Comparison of ENCODE assay signal across 34 cellular contexts in genomic region chr12:118495296-118495695, GRCh38.
"Had no signal": no experiment of that assay in that cellular context is flagged by ENCODE, and none has a peak within 500 bp of the region (broad histone marks: within the 10 kb centered on the region; RNA-seq: fewer than 3 reads in every experiment).

No MANE protein-coding gene starts in this region.

- DNase-seq: activated effector memory CD4-positive, alpha-beta T cell treated with anti-CD3 and anti-CD28 coated beads, Interleukin-2, amount 50 U/mL, for 16 hours; activated effector memory CD4-positive, alpha-beta T cell treated with Interleukin-2 at 50 U/mL for 16 hours; activated gamma-delta T cell; activated gamma-delta T cell treated with Interleukin-2 at 50 U/mL for 16 hours; activated naive CD4-positive, alpha-beta T cell; activated naive CD4-positive, alpha-beta T cell treated with anti-CD3 and anti-CD28 coated beads for 36 hours; activated naive CD4-positive, alpha-beta T cell treated with anti-CD3 and anti-CD28 coated beads, Interleukin-2, amount 10 ng/mL, durations not matched to agents 7 days and 5 days; activated naive CD4-positive, alpha-beta T cell treated with anti-CD3 and anti-CD28 coated beads, Interleukin-2, amount 50 U/mL, for 16 hours; activated naive CD4-positive, alpha-beta T cell treated with Interleukin-2 at 50 U/mL for 16 hours; activated naive CD8-positive, alpha-beta T cell treated with anti-CD3 and anti-CD28 coated beads for 36 hours; activated naive CD8-positive, alpha-beta T cell treated with anti-CD3 and anti-CD28 coated beads, Interleukin-2, amount 10 ng/mL, durations not matched to agents 7 days and 5 days; activated naive CD8-positive, alpha-beta T cell treated with anti-CD3 and anti-CD28 coated beads, Interleukin-2, amount 50 U/mL, for 24 hours; activated T-cell treated with anti-CD3 and anti-CD28 coated beads for 4 hours; activated T-cell treated with anti-CD3 and anti-CD28 coated beads, Interleukin-2, amount 50 U/mL, for 1 hour; activated T-cell treated with anti-CD3 and anti-CD28 coated beads, Interleukin-2, amount 50 U/mL, for 24 hours; activated T-cell treated with anti-CD3 and anti-CD28 coated beads, Interleukin-2, amount 50 U/mL, for 4 hours; activated T-cell treated with anti-CD3 and anti-CD28 coated beads, Interleukin-2, amount 50 U/mL, for 48 hours; activated T-cell treated with anti-CD3 and anti-CD28 coated beads, Interleukin-2, amount 50 U/mL, for 72 hours; amniotic stem cell; amygdala; anterior cingulate cortex; aorta; body of pancreas; caudate nucleus; central memory CD4-positive, alpha-beta T cell; cerebellar nuclear complex had no signal

- H3K4me3 ChIP-seq: adrenal gland, ascending aorta, body of pancreas, breast epithelium, cardiac muscle cell had no signal

- FAIRE-seq: astrocyte had no signal

- ATAC-seq: activated naive CD4-positive, alpha-beta T cell treated with anti-CD3 and anti-CD28 coated beads, Interleukin-2, amount 50 U/mL, for 72 hours; activated naive CD8-positive, alpha-beta T cell treated with anti-CD3 and anti-CD28 coated beads, Interleukin-2, amount 50 U/mL, for 24 hours; activated T-cell treated with anti-CD3 and anti-CD28 coated beads, Interleukin-2, amount 50 U/mL, for 4 hours; activated T-cell treated with anti-CD3 and anti-CD28 coated beads, Interleukin-2, amount 50 U/mL, for 72 hours; activated T-helper 17 cell treated with anti-CD3 and anti-CD28 coated beads, Interleukin-2, amount 50 U/mL, for 72 hours; body of pancreas had no signal

- H3K27me3 ChIP-seq: adrenal gland, ascending aorta, body of pancreas, brain microvascular endothelial cell, cardiac muscle cell had no signal

- H3K36me3 ChIP-seq: adrenal gland, ascending aorta, brain microvascular endothelial cell, breast epithelium, cardiac muscle cell had no signal

- H3K4me1 ChIP-seq: adrenal gland, ascending aorta, breast epithelium had no signal

- H3K27ac ChIP-seq: adrenal gland, ascending aorta, body of pancreas, brain microvascular endothelial cell, breast epithelium, cardiac muscle cell had no signal

- H3K9me3 ChIP-seq: adrenal gland, ascending aorta, body of pancreas, breast epithelium had no signal
